Comparison of ENCODE assay signal across 8 cellular contexts in genomic region chr3:149967067-149967685, GRCh38. TPM values are rescaled to one million over a fixed set of nuclear protein-coding genes. Genes with fewer than 3 reads are reported as not detected.
DNase-seq lines count a peak whose midpoint lies in the region; ATAC-seq and TF ChIP-seq lines count a peak whose summit lies in the region.

No MANE protein-coding gene starts in this region.

- H3K27ac ChIP-seq in A673 (ENCODE audit: low read depth, low read length, poor library complexity, severe bottlenecking) (peak overlapping the region; percentile 95), lower lobe of right lung (no peak overlapping the region)

- H3K36me3 ChIP-seq in A673 (ENCODE audit: insufficient read depth, low read length, poor library complexity, severe bottlenecking), result peaks cover 52% of the 10 kb centered on the region
- H3K36me3 ChIP-seq in lower lobe of right lung, result peaks cover 3% of the 10 kb centered on the region

- no TSS peak for BruUV-seq in A673 (replicated peaks; lab: Mats Ljungman, UMichigan)

- no peak for ATAC-seq in lower lobe of right lung
- ATAC-seq in GM19023 (IDR thresholded peaks at IDR 0.05; ENCODE audit: unreplicated experiment), result no peak

- DNase-seq in A673 (ENCODE audit: low spot score) (peak; percentile 78), NCI-H2196 treated with DMSO at 0.1 percent for 48 hours (lab: John Stamatoyannopoulos, UW; ENCODE audit: unreplicated experiment) (peak; percentile 40), T47D (ENCODE audit: low read depth in 1 of 2, low spot score in 1 of 2) (peak; percentile 21 to 78), lower lobe of right lung (no peak), NCI-H524 treated with DMSO at 0.1 percent for 48 hours (lab: John Stamatoyannopoulos, UW) (no peak)
- no peak for DNase-seq in stimulated activated CD4-positive, alpha-beta T cell treated with anti-CD3 and anti-CD28 coated beads, Interleukin-2, amount 100 ng/mL, for 24 hours

- H3K27me3 ChIP-seq in A673 (replicated peaks; ENCODE audit: insufficient read depth, low read depth, low read length, poor library complexity) (no peaks in the 10 kb centered on the region), lower lobe of right lung (ENCODE audit: low read depth) (peaks cover 5% of the 10 kb centered on the region)

- in situ Hi-C loops in T47D (cut with HindIII; ENCODE audit: low pct_unique_long_range_greater_than_20kb, low sequenced_read_pairs), result no loop called here

- CTCF ChIA-PET in A673 (lab: Charles Lee), result interaction anchor here (0.6 to 1.2 kb wide), 7 partner anchors 14 to 260 kb away, joined by 3 to 30 read pairs (median 3); no protein-coding TSS in a partner anchor

- intact Hi-C loops in A673 (cut with micrococcal nuclease; ENCODE audit: unreplicated experiment), result loop anchor here (1.0 to 10.0 kb wide), 3 partner anchors 217 to 528 kb away; no protein-coding TSS in a partner anchor
- intact Hi-C loops in lower lobe of right lung (cut with DNase I), result no loop called here

- peaks cover 42% of the 10 kb centered on the region for H3K4me1 ChIP-seq in A673 (ENCODE audit: insufficient read depth, low read length, poor library complexity, severe bottlenecking)
- peaks cover 22% of the 10 kb centered on the region for H3K4me1 ChIP-seq in lower lobe of right lung

- POLR2A ChIA-PET in A673 (lab: Charles Lee; ENCODE audit: low non-redundant PET), result no interaction called here

- H3K4me3 ChIP-seq in A673 (ENCODE audit: low read depth, low read length, poor library complexity, severe bottlenecking), result peak overlapping the region; percentile 83
- no peak overlapping the region for H3K4me3 ChIP-seq in GM12875 (ENCODE audit: low read depth, low read length)
- H3K4me3 ChIP-seq in lower lobe of right lung, result no peak overlapping the region

- H3K9me3 ChIP-seq in A673 (ENCODE audit: low read depth, low read length, poor library complexity, severe bottlenecking) (no peaks in the 10 kb centered on the region), lower lobe of right lung (no peaks in the 10 kb centered on the region)

- TF ChIP-seq CTCF in A673 (conservative IDR thresholded peaks at IDR 0.05; ENCODE audit: low read depth, low read length) (peak; percentile 68), GM12875 (IDR thresholded peaks at IDR 0.05; ENCODE audit: borderline replicate concordance, insufficient read depth, low read depth, low read length) (0 out of 2 replicates have a peak, but pooled peaks have one; percentile 13), lower lobe of right lung (IDR thresholded peaks at IDR 0.05) (peak; percentile 53)

RNA-seq across cellular contexts. Expression of gene PFN2, which starts 3.5 kb away (rescaled TPM):
- total RNA-seq in A673 (2021) (361 and 374 TPM in 2 replicates), lower lobe of right lung (28.5 TPM)

Comparison
In these comparisons a context has a peak if more than half of its experiments do, and no peak if none do; other contexts are left out.
1. DNase-seq: peak in A673 (single experiment), NCI-H2196 treated with DMSO at 0.1 percent for 48 hours (single experiment) and T47D (2 of 2); none in lower lobe of right lung (single experiment), stimulated activated CD4-positive, alpha-beta T cell treated with anti-CD3 and anti-CD28 coated beads, Interleukin-2, amount 100 ng/mL, for 24 hours (0 of 2) and NCI-H524 treated with DMSO at 0.1 percent for 48 hours (single experiment).
2. CTCF ChIP-seq: peak in every context shown above with its lines; median percentile 68 in A673; 53 in lower lobe of right lung; 13 in GM12875.
3. RNA of gene PFN2, which starts 3.5 kb away (total RNA-seq): 361 to 374 TPM in A673; 28.5 TPM in lower lobe of right lung (single experiment); every median in the first group is over 10 times any median in the second.